ENCODE assay signal across 8 cellular contexts in genomic region chr4:108168672-108169562, GRCh38. TPM values are rescaled to one million over a fixed set of nuclear protein-coding genes. Genes with fewer than 3 reads are reported as not detected.
DNase-seq lines count a peak whose midpoint lies in the region; ATAC-seq and TF ChIP-seq lines count a peak whose summit lies in the region.

LEF1 (minus strand) TSS chr4:108168932; CDS start chr4:108167767, 1,165 bp downstream.

- DNase-seq in SW480 (ENCODE audit: low spot score) (peak; percentile 73), ascending aorta (ENCODE audit: low spot score in 2 of 2) (no peak), posterior cingulate gyrus (no peak)
- DNase-seq in stimulated activated CD4-positive, alpha-beta T cell treated with anti-CD3 and anti-CD28 coated beads, Interleukin-12 subunit alpha, Interleukin-12 subunit beta, amount 100 ng/mL, for 48 hours (ENCODE audit: low read depth in 2 of 3, low spot score in 1 of 3), result peak in 2 of 3 donors; percentile 63 to 68

- H3K9me3 ChIP-seq in ascending aorta (no peaks in the 10 kb centered on the region), iPS-18c (ENCODE audit: control insufficient read depth, insufficient read depth, low read length) (no peaks in the 10 kb centered on the region)

- intact Hi-C loops in ascending aorta (cut with DNase I), result loop anchor here (10.0 kb wide), 1 partner anchor 486 kb away; the partner anchor contains the start of gene OSTC
- intact Hi-C loops in posterior cingulate gyrus (cut with DNase I), result no loop called here

- H3K4me1 ChIP-seq in ascending aorta, result peaks cover 11 to 21% of the 10 kb centered on the region in 2 donors

- peak within 1 kb of the TSS; percentile 66 to 78 for H3K4me3 ChIP-seq in ascending aorta
- peak within 1 kb of the TSS; percentile 64 for H3K4me3 ChIP-seq in iPS-18c (ENCODE audit: insufficient read depth, low read depth, low read length)

- H3K27ac ChIP-seq in 22Rv1, result peak within 1 kb of the TSS; percentile 76
- no peak within 1 kb of the TSS for H3K27ac ChIP-seq in ascending aorta

- no peak for TF ChIP-seq CTCF in 22Rv1 (IDR thresholded peaks at IDR 0.05)
- no peak for TF ChIP-seq CTCF in ascending aorta (IDR thresholded peaks at IDR 0.05)

- peaks cover 19% of the 10 kb centered on the region for H3K27me3 ChIP-seq in ascending aorta

- TF ChIP-seq POLR2A in GM18951 (IDR thresholded peaks at IDR 0.05; ENCODE audit: extremely low read depth, insufficient read depth, insufficient read length), result peak; percentile 11

- ATAC-seq in HG03520 (IDR thresholded peaks at IDR 0.05; ENCODE audit: unreplicated experiment), result peak; percentile 32

- no peaks in the 10 kb centered on the region for H3K36me3 ChIP-seq in ascending aorta

- in situ Hi-C loops in GM18951 (cut with MboI; ENCODE audit: low sequenced_read_pairs, unreplicated experiment), result loop anchor here (10.0 kb wide), 1 partner anchor 124 kb away; no protein-coding TSS in a partner anchor

RNA-seq across cellular contexts. Expression of gene LEF1, which starts in this region (rescaled TPM):
- total RNA-seq in ascending aorta, result not detected

Comparison
In these comparisons a context has a peak if more than half of its experiments do, and no peak if none do; other contexts are left out.
1. DNase-seq: peak in SW480 (single experiment) and stimulated activated CD4-positive, alpha-beta T cell treated with anti-CD3 and anti-CD28 coated beads, Interleukin-12 subunit alpha, Interleukin-12 subunit beta, amount 100 ng/mL, for 48 hours (2 of 3); none in ascending aorta (0 of 2) and posterior cingulate gyrus (0 of 10).